In genomic region chr14:100108042-100108825, GRCh38 we compare ENCODE assay signal across 1 cellular context.
TF ChIP-seq lines count a peak whose summit lies in the region.

No MANE protein-coding gene starts in this region.

TF ChIP-seq in GM12878, 131 proteins besides CTCF, POLR2A, EP300 and RAD21 (continued from another document and continues in another):
- TF ChIP-seq CBX3 (IDR thresholded peaks at IDR 0.05; ENCODE audit: borderline replicate concordance, low read depth) (no peak), ZNF24 (IDR thresholded peaks at IDR 0.05) (no peak), NFYA (IDR thresholded peaks at IDR 0.05; ENCODE audit: borderline replicate concordance, low read depth, low read length) (no peak), LARP7 (IDR thresholded peaks at IDR 0.05) (0 out of 2 replicates have a peak, but pooled peaks have one; percentile 34), SMAD1 (IDR thresholded peaks at IDR 0.05; ENCODE audit: low read depth, partially characterized antibody) (no peak), SMARCA5 (IDR thresholded peaks at IDR 0.05) (peak; percentile 57; the same call in 1 of the 2 replicates), TBL1XR1 (IDR thresholded peaks at IDR 0.05; ENCODE audit: low read depth, low read length) (no peak), ZZZ3 (IDR thresholded peaks at IDR 0.05; ENCODE audit: control insufficient read depth, insufficient read length, low read depth) (no peak), MAX (IDR thresholded peaks at IDR 0.05; ENCODE audit: low read depth, low read length) (no peak; the same call in 1 of the 2 replicates), ATF3 (IDR thresholded peaks at IDR 0.05; ENCODE audit: borderline replicate concordance, extremely low read depth, low read depth, low read length) (no peak), RCOR1 (conservative IDR thresholded peaks at IDR 0.05; ENCODE audit: low read depth, low read length) (no peak), MXI1 (IDR thresholded peaks at IDR 0.05; ENCODE audit: low read depth, low read length) (peak; percentile 55; the same call in 1 of the 2 replicates), TAF1 (IDR thresholded peaks at IDR 0.05; ENCODE audit: borderline replicate concordance, low read depth, low read length) (no peak), ZNF207 (IDR thresholded peaks at IDR 0.05; ENCODE audit: borderline replicate concordance) (no peak), DPF2 (IDR thresholded peaks at IDR 0.05) (no peak), USF2 (IDR thresholded peaks at IDR 0.05; ENCODE audit: borderline replicate concordance, low read depth, low read length) (no peak), USF1 (IDR thresholded peaks at IDR 0.05; ENCODE audit: borderline replicate concordance, extremely low read length, insufficient read depth, low read depth, low read length) (no peak), SP1 (IDR thresholded peaks at IDR 0.05; ENCODE audit: low read depth, low read length) (no peak), WRNIP1 (IDR thresholded peaks at IDR 0.05; ENCODE audit: borderline replicate concordance, low read depth, low read length) (0 out of 2 replicates have a peak, but pooled peaks have one; percentile 38), SIN3A (IDR thresholded peaks at IDR 0.05; ENCODE audit: low read depth, low read length) (no peak), ATF7 (IDR thresholded peaks at IDR 0.05; ENCODE audit: low read depth) (no peak), POU2F2 (IDR thresholded peaks at IDR 0.05; ENCODE audit: borderline replicate concordance, low read depth, low read length) (0 out of 3 replicates have a peak, but pooled peaks have one; percentile 16), NFXL1 (IDR thresholded peaks at IDR 0.05; ENCODE audit: borderline replicate concordance) (no peak), E2F4 (IDR thresholded peaks at IDR 0.05; ENCODE audit: low read depth, low read length) (no peak), FOS (IDR thresholded peaks at IDR 0.05; ENCODE audit: borderline replicate concordance, extremely low read depth, insufficient read length) (no peak), HDAC2 (IDR thresholded peaks at IDR 0.05) (no peak), MTA2 (IDR thresholded peaks at IDR 0.05; ENCODE audit: low read depth) (no peak), HDGF (IDR thresholded peaks at IDR 0.05) (0 out of 2 replicates have a peak, but pooled peaks have one; percentile 27), E2F8 (IDR thresholded peaks at IDR 0.05; ENCODE audit: low read depth, partially characterized antibody) (no peak), NRF1 (conservative IDR thresholded peaks at IDR 0.05; ENCODE audit: low read depth, low read length) (no peak), POLR2AphosphoS2 (IDR thresholded peaks at IDR 0.05; ENCODE audit: low read depth, low read length) (no peak), BHLHE40 (IDR thresholded peaks at IDR 0.05; ENCODE audit: borderline replicate concordance in 1 of 2, low read depth in 2 of 2, low read length in 1 of 2) (peak in 1 of 2 experiments; percentile 27; a peak in 2 of 4 replicates), ZNF687 (IDR thresholded peaks at IDR 0.05) (peak; percentile 72), CHD2 (IDR thresholded peaks at IDR 0.05; ENCODE audit: borderline replicate concordance, low read depth, low read length) (no peak)
- TF ChIP-seq, protein P1, sequence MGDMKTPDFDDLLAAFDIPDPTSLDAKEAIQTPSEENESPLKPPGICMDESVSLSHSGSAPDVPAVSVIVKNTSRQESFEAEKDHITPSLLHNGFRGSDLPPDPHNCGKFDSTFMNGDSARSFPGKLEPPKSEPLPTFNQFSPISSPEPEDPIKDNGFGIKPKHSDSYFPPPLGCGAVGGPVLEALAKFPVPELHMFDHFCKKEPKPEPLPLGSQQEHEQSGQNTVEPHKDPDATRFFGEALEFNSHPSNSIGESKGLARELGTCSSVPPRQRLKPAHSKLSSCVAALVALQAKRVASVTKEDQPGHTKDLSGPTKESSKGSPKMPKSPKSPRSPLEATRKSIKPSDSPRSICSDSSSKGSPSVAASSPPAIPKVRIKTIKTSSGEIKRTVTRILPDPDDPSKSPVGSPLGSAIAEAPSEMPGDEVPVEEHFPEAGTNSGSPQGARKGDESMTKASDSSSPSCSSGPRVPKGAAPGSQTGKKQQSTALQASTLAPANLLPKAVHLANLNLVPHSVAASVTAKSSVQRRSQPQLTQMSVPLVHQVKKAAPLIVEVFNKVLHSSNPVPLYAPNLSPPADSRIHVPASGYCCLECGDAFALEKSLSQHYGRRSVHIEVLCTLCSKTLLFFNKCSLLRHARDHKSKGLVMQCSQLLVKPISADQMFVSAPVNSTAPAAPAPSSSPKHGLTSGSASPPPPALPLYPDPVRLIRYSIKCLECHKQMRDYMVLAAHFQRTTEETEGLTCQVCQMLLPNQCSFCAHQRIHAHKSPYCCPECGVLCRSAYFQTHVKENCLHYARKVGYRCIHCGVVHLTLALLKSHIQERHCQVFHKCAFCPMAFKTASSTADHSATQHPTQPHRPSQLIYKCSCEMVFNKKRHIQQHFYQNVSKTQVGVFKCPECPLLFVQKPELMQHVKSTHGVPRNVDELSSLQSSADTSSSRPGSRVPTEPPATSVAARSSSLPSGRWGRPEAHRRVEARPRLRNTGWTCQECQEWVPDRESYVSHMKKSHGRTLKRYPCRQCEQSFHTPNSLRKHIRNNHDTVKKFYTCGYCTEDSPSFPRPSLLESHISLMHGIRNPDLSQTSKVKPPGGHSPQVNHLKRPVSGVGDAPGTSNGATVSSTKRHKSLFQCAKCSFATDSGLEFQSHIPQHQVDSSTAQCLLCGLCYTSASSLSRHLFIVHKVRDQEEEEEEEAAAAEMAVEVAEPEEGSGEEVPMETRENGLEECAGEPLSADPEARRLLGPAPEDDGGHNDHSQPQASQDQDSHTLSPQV (IDR thresholded peaks at IDR 0.05), result no peak
- TF ChIP-seq, protein P2, sequence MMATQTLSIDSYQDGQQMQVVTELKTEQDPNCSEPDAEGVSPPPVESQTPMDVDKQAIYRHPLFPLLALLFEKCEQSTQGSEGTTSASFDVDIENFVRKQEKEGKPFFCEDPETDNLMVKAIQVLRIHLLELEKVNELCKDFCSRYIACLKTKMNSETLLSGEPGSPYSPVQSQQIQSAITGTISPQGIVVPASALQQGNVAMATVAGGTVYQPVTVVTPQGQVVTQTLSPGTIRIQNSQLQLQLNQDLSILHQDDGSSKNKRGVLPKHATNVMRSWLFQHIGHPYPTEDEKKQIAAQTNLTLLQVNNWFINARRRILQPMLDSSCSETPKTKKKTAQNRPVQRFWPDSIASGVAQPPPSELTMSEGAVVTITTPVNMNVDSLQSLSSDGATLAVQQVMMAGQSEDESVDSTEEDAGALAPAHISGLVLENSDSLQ (IDR thresholded peaks at IDR 0.05), result no peak
- TF ChIP-seq, protein P3, sequence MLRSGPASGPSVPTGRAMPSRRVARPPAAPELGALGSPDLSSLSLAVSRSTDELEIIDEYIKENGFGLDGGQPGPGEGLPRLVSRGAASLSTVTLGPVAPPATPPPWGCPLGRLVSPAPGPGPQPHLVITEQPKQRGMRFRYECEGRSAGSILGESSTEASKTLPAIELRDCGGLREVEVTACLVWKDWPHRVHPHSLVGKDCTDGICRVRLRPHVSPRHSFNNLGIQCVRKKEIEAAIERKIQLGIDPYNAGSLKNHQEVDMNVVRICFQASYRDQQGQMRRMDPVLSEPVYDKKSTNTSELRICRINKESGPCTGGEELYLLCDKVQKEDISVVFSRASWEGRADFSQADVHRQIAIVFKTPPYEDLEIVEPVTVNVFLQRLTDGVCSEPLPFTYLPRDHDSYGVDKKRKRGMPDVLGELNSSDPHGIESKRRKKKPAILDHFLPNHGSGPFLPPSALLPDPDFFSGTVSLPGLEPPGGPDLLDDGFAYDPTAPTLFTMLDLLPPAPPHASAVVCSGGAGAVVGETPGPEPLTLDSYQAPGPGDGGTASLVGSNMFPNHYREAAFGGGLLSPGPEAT (IDR thresholded peaks at IDR 0.05; ENCODE audit: low read depth), result no peak
- TF ChIP-seq, protein P4, sequence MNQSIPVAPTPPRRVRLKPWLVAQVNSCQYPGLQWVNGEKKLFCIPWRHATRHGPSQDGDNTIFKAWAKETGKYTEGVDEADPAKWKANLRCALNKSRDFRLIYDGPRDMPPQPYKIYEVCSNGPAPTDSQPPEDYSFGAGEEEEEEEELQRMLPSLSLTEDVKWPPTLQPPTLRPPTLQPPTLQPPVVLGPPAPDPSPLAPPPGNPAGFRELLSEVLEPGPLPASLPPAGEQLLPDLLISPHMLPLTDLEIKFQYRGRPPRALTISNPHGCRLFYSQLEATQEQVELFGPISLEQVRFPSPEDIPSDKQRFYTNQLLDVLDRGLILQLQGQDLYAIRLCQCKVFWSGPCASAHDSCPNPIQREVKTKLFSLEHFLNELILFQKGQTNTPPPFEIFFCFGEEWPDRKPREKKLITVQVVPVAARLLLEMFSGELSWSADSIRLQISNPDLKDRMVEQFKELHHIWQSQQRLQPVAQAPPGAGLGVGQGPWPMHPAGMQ (IDR thresholded peaks at IDR 0.05; ENCODE audit: borderline replicate concordance), result no peak
